2 cellular contexts compared by ENCODE assay signal in the genomic region with DNA sequence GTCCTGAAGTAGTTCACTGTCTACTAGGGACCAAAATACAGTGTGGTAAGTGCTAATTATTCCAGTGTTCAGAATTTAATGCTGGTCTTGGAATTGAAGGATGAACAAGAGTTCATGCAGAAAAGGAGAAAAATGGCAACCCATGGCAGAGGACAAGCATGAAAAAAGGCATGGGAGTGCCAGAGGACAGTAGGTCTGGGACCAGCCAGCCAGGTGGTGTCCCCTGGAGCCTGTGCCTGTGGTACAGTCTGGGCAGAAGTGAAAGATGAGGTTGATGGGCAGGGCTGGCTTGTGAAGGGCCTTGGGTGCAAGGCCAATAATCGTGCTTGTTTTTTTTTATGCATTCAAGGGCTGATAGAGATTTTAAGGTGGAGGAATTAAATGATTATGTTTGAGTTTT.
TF ChIP-seq lines count a peak whose summit lies in the region.

No MANE protein-coding gene starts in this region.

TF ChIP-seq in HEK293, 187 proteins besides CTCF, POLR2A, EP300 and RAD21:
- TF ChIP-seq, protein P1, sequence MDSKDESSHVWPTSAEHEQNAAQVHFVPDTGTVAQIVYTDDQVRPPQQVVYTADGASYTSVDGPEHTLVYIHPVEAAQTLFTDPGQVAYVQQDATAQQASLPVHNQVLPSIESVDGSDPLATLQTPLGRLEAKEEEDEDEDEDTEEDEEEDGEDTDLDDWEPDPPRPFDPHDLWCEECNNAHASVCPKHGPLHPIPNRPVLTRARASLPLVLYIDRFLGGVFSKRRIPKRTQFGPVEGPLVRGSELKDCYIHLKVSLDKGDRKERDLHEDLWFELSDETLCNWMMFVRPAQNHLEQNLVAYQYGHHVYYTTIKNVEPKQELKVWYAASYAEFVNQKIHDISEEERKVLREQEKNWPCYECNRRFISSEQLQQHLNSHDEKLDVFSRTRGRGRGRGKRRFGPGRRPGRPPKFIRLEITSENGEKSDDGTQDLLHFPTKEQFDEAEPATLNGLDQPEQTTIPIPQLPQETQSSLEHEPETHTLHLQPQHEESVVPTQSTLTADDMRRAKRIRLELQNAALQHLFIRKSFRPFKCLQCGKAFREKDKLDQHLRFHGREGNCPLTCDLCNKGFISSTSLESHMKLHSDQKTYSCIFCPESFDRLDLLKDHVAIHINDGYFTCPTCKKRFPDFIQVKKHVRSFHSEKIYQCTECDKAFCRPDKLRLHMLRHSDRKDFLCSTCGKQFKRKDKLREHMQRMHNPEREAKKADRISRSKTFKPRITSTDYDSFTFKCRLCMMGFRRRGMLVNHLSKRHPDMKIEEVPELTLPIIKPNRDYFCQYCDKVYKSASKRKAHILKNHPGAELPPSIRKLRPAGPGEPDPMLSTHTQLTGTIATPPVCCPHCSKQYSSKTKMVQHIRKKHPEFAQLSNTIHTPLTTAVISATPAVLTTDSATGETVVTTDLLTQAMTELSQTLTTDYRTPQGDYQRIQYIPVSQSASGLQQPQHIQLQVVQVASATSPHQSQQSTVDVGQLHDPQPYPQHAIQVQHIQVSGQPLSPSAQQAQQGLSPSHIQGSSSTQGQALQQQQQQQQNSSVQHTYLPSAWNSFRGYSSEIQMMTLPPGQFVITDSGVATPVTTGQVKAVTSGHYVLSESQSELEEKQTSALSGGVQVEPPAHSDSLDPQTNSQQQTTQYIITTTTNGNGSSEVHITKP (tag by site-specific recombination; IDR thresholded peaks at IDR 0.05) = peak; percentile 79
- no peak for TF ChIP-seq ZNF830 (tag by site-specific recombination; IDR thresholded peaks at IDR 0.05; ENCODE audit: low read depth)
TF ChIP-seq in HEK293: peak in this region for 1.

TF ChIP-seq in IMR-90, 13 proteins besides CTCF, POLR2A, EP300 and RAD21 (continued from another document):
- TF ChIP-seq CEBPB (IDR thresholded peaks at IDR 0.05; ENCODE audit: low read depth, low read length) = no peak
- TF ChIP-seq, protein P2, sequence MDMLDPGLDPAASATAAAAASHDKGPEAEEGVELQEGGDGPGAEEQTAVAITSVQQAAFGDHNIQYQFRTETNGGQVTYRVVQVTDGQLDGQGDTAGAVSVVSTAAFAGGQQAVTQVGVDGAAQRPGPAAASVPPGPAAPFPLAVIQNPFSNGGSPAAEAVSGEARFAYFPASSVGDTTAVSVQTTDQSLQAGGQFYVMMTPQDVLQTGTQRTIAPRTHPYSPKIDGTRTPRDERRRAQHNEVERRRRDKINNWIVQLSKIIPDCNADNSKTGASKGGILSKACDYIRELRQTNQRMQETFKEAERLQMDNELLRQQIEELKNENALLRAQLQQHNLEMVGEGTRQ (IDR thresholded peaks at IDR 0.05; ENCODE audit: low read depth, low read length) = no peak
- no peak for TF ChIP-seq MAZ (IDR thresholded peaks at IDR 0.05; ENCODE audit: borderline replicate concordance, low read depth, low read length)
- TF ChIP-seq, protein P3, sequence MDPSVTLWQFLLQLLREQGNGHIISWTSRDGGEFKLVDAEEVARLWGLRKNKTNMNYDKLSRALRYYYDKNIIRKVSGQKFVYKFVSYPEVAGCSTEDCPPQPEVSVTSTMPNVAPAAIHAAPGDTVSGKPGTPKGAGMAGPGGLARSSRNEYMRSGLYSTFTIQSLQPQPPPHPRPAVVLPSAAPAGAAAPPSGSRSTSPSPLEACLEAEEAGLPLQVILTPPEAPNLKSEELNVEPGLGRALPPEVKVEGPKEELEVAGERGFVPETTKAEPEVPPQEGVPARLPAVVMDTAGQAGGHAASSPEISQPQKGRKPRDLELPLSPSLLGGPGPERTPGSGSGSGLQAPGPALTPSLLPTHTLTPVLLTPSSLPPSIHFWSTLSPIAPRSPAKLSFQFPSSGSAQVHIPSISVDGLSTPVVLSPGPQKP (IDR thresholded peaks at IDR 0.05; ENCODE audit: borderline replicate concordance, low read depth, low read length) = no peak
- TF ChIP-seq BHLHE40 (IDR thresholded peaks at IDR 0.05; ENCODE audit: low read depth, low read length) = no peak
- TF ChIP-seq MAFK (IDR thresholded peaks at IDR 0.05; ENCODE audit: low read depth, low read length) = no peak
- no peak for TF ChIP-seq NFE2L2 (IDR thresholded peaks at IDR 0.05; ENCODE audit: low read depth, low read length)
- TF ChIP-seq CHD1 (IDR thresholded peaks at IDR 0.05; ENCODE audit: low read depth, low read length) = no peak
- no peak for TF ChIP-seq SMC3 (IDR thresholded peaks at IDR 0.05; ENCODE audit: low read depth, low read length)
- no peak for TF ChIP-seq RCOR1 (IDR thresholded peaks at IDR 0.05; ENCODE audit: insufficient replicate concordance, low read length)
- no peak for TF ChIP-seq MXI1 (IDR thresholded peaks at IDR 0.05; ENCODE audit: borderline replicate concordance, low read depth, low read length)
TF ChIP-seq in IMR-90: peak in this region for 0.
